12 cellular contexts compared by ENCODE assay signal in genomic region chr6:42239736-42240375, GRCh38. TPM values are rescaled to one million over a fixed set of nuclear protein-coding genes. Genes with fewer than 3 reads are reported as not detected.
DNase-seq lines count a peak whose midpoint lies in the region; ATAC-seq and TF ChIP-seq lines count a peak whose summit lies in the region.
"Had no signal": no experiment of that assay in that cellular context is flagged by ENCODE, and none has a peak within 500 bp of the region (broad histone marks: within the 10 kb centered on the region; RNA-seq: fewer than 3 reads in every experiment).

No MANE protein-coding gene starts in this region.

- peak; percentile 74 for DNase-seq in Daoy (ENCODE audit: low read depth)
- peak; percentile 60 for DNase-seq in HT1080 (ENCODE audit: low read depth)
- peak; percentile 56 for DNase-seq in chondrocyte (ENCODE audit: low spot score)
- no peak for DNase-seq in nephron progenitor cell
- no peak for DNase-seq in NCI-H510A (lab: John Stamatoyannopoulos, UW)
- no peak for DNase-seq in SJCRH30
- DNase-seq: activated naive CD4-positive, alpha-beta T cell treated with anti-CD3 and anti-CD28 coated beads, Interleukin-2, amount 10 ng/mL, durations not matched to agents 7 days and 5 days; hypothalamus had no signal

- TF ChIP-seq CTCF in chondrocyte (IDR thresholded peaks at IDR 0.05) (no peak), nephron progenitor cell (IDR thresholded peaks at IDR 0.05) (no peak)

- no peaks in the 10 kb centered on the region for H3K9me3 ChIP-seq in SJCRH30 (replicated peaks)

- H3K36me3 Mint-ChIP-seq in chondrocyte (ENCODE audit: low read depth) = peaks cover 5% of the 10 kb centered on the region
- H3K36me3 Mint-ChIP-seq in nephron progenitor cell (ENCODE audit: low read depth) = peaks cover 4% of the 10 kb centered on the region

- H3K27ac Mint-ChIP-seq in chondrocyte (ENCODE audit: unreplicated experiment) = no peak overlapping the region
- H3K27ac Mint-ChIP-seq in nephron progenitor cell = peak overlapping the region; percentile 44
- H3K27ac Mint-ChIP-seq: activated naive CD4-positive, alpha-beta T cell treated with anti-CD3 and anti-CD28 coated beads, Interleukin-2, amount 10 ng/mL, durations not matched to agents 7 days and 5 days had no signal

- H3K27ac ChIP-seq in SJCRH30 = no peak overlapping the region
- H3K27ac ChIP-seq: SK-N-MC had no signal

- H3K36me3 ChIP-seq in SJCRH30 = no peaks in the 10 kb centered on the region

- H3K4me3 Mint-ChIP-seq in chondrocyte (ENCODE audit: unreplicated experiment) (no peak overlapping the region), nephron progenitor cell (no peak overlapping the region)
- H3K4me3 Mint-ChIP-seq: activated naive CD4-positive, alpha-beta T cell treated with anti-CD3 and anti-CD28 coated beads, Interleukin-2, amount 10 ng/mL, durations not matched to agents 7 days and 5 days had no signal

- H3K27me3 Mint-ChIP-seq in chondrocyte (ENCODE audit: low read depth) (no peaks in the 10 kb centered on the region), nephron progenitor cell (ENCODE audit: low read depth, poor library complexity) (peaks cover 22% of the 10 kb centered on the region)
- H3K27me3 Mint-ChIP-seq: activated naive CD4-positive, alpha-beta T cell treated with anti-CD3 and anti-CD28 coated beads, Interleukin-2, amount 10 ng/mL, durations not matched to agents 7 days and 5 days had no signal

- ATAC-seq in HG03159 (IDR thresholded peaks at IDR 0.05; ENCODE audit: unreplicated experiment) = no peak
- no peak for ATAC-seq in HG03139 (IDR thresholded peaks at IDR 0.05; ENCODE audit: unreplicated experiment)
- ATAC-seq: GM12878 had no signal

- no peaks in the 10 kb centered on the region for H3K4me1 ChIP-seq in SJCRH30

- H3K9me3 Mint-ChIP-seq in chondrocyte (ENCODE audit: low read depth) (no peaks in the 10 kb centered on the region), nephron progenitor cell (no peaks in the 10 kb centered on the region)
- H3K9me3 Mint-ChIP-seq: activated naive CD4-positive, alpha-beta T cell treated with anti-CD3 and anti-CD28 coated beads, Interleukin-2, amount 10 ng/mL, durations not matched to agents 7 days and 5 days had no signal

- H3K4me1 Mint-ChIP-seq in chondrocyte (ENCODE audit: low read depth) (peaks cover 3% of the 10 kb centered on the region), nephron progenitor cell (peaks cover 34% of the 10 kb centered on the region)
- H3K4me1 Mint-ChIP-seq: activated naive CD4-positive, alpha-beta T cell treated with anti-CD3 and anti-CD28 coated beads, Interleukin-2, amount 10 ng/mL, durations not matched to agents 7 days and 5 days had no signal

- H3K27me3 ChIP-seq in SJCRH30 = no peaks in the 10 kb centered on the region

- H3K4me3 ChIP-seq in SJCRH30 = no peak overlapping the region
- H3K4me3 ChIP-seq: GM12878, SK-N-MC had no signal

RNA-seq across cellular contexts. Expression of gene MRPS10, which starts 22.2 kb away (rescaled TPM):
- total RNA-seq in Daoy (2014; rRNA removed; shearing (Covaris generic)) = 95.7 and 99.2 TPM in 2 replicates
- total RNA-seq in HT1080 (2014; rRNA removed; shearing (Covaris generic)) = 60.2 and 76.1 TPM in 2 replicates
- polyA plus RNA-seq in HT1080 (2015; cell fraction: cytosol; rRNA removed) = 114 and 119 TPM in 2 replicates
- 51.0 and 53.3 TPM in 2 replicates for polyA plus RNA-seq in HT1080 (2015; cell fraction: nucleus; rRNA removed)
- 26.9 to 31.7 TPM (median 28.8 TPM) in 3 replicates for total RNA-seq in chondrocyte
- 57.2 and 59.5 TPM in 2 replicates for total RNA-seq in SJCRH30 (2014; rRNA removed; shearing (Covaris generic))

RNA-seq across cellular contexts. Expression of gene GUCA1B, which starts 45.1 kb away (rescaled TPM):
- 0.21 and 0.40 TPM in 2 replicates for total RNA-seq in Daoy (2014; rRNA removed; shearing (Covaris generic))
- 0.07 TPM in 1 of 2 replicates, not detected in the other for total RNA-seq in HT1080 (2014; rRNA removed; shearing (Covaris generic))
- polyA plus RNA-seq in HT1080 (2015; cell fraction: cytosol; rRNA removed) = 0.11 and 0.65 TPM in 2 replicates
- polyA plus RNA-seq in HT1080 (2015; cell fraction: nucleus; rRNA removed) = 0.97 and 1.2 TPM in 2 replicates
- 0.54 to 1.1 TPM (median 0.77 TPM) in 3 replicates for total RNA-seq in chondrocyte
- 0.14 and 0.25 TPM in 2 replicates for total RNA-seq in SJCRH30 (2014; rRNA removed; shearing (Covaris generic))

Comparison
In these comparisons a context has a peak if more than half of its experiments do, and no peak if none do; other contexts are left out.
1. DNase-seq: peak in Daoy (single experiment), HT1080 (single experiment) and chondrocyte (single experiment); none in nephron progenitor cell (single experiment), NCI-H510A (single experiment) and SJCRH30 (0 of 2).